Comparison of ENCODE assay signal across 8 cellular contexts in the genomic region with DNA sequence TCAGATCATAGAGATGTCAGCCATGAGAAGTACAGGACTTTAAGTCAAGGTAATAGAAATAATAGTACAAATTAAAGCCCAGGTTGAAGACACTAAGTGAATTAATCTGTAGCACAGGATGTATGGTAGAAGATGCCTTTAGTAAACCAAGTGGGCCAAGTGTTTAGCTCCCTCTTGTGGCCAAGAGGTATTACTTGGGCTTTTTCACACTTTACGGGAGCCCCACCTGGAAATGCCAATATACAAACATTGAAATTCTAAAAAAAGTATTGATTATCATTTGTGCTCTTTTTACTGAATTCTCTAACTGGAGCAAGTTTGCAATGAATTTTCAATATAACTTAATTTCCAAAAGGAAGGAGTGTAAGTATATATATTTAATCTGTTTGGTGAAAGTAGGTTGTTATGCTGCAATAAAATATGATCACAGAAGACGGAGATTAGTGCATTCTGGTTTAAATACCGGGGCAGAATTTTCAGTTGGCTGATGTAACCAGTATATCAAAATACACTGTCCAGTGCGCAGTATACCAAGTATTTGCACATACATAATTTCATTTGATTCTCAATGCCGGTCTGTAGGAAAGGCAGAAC.
DNase-seq lines count a peak whose midpoint lies in the region; ATAC-seq and TF ChIP-seq lines count a peak whose summit lies in the region.

No MANE protein-coding gene starts in this region.

- CTCF ChIA-PET in activated CD4-positive, alpha-beta T cell treated with anti-CD3 and anti-CD28 coated beads, Interleukin-2, amount 10 ng/mL, durations not matched to agents 7 days and 5 days (lab: Charles Lee), result interaction anchor here (0.8 to 1.0 kb wide), 3 partner anchors 10 to 310 kb away, joined by 3 to 4 read pairs (median 3); partner anchors contain the start of gene EMB

- DNase-seq in D341Med (ENCODE audit: low spot score) (peak; percentile 49), NCI-H2227 (lab: John Stamatoyannopoulos, UW; ENCODE audit: unreplicated experiment) (peak; percentile 36), foreskin keratinocyte (peak in 1 of 2 donors; percentile 46), putamen (ENCODE audit: low spot score) (peak; percentile 8), T-helper 9 cell (no peak)
- DNase-seq in activated CD4-positive, alpha-beta T cell treated with anti-CD3 and anti-CD28 coated beads, Interleukin-2, amount 10 ng/mL, durations not matched to agents 7 days and 5 days, result peak; percentile 65

- H3K4me3 Mint-ChIP-seq in activated CD4-positive, alpha-beta T cell treated with anti-CD3 and anti-CD28 coated beads, Interleukin-2, amount 10 ng/mL, durations not matched to agents 7 days and 5 days, result no peak overlapping the region

- peaks cover 56% of the 10 kb centered on the region for H3K36me3 Mint-ChIP-seq in activated CD4-positive, alpha-beta T cell treated with anti-CD3 and anti-CD28 coated beads, Interleukin-2, amount 10 ng/mL, durations not matched to agents 7 days and 5 days (ENCODE audit: low read depth)

- H3K4me1 Mint-ChIP-seq in activated CD4-positive, alpha-beta T cell treated with anti-CD3 and anti-CD28 coated beads, Interleukin-2, amount 10 ng/mL, durations not matched to agents 7 days and 5 days, result peaks cover 44% of the 10 kb centered on the region

- no peaks in the 10 kb centered on the region for H3K4me1 ChIP-seq in foreskin keratinocyte

- peaks cover 4% of the 10 kb centered on the region for H3K9me3 Mint-ChIP-seq in activated CD4-positive, alpha-beta T cell treated with anti-CD3 and anti-CD28 coated beads, Interleukin-2, amount 10 ng/mL, durations not matched to agents 7 days and 5 days

- ATAC-seq in GM18861 (IDR thresholded peaks at IDR 0.05; ENCODE audit: unreplicated experiment) (peak; percentile 86), HG03025 (IDR thresholded peaks at IDR 0.05; ENCODE audit: low FRiP score, unreplicated experiment) (peak; percentile 86), foreskin keratinocyte (peak; percentile 92)

- H3K27ac Mint-ChIP-seq in activated CD4-positive, alpha-beta T cell treated with anti-CD3 and anti-CD28 coated beads, Interleukin-2, amount 10 ng/mL, durations not matched to agents 7 days and 5 days, result peak overlapping the region; percentile 58

- no peaks in the 10 kb centered on the region for H3K27me3 ChIP-seq in foreskin keratinocyte

- POLR2A ChIA-PET in activated CD4-positive, alpha-beta T cell treated with anti-CD3 and anti-CD28 coated beads, Interleukin-2, amount 10 ng/mL, durations not matched to agents 7 days and 5 days (lab: Charles Lee), result interaction anchor here (0.6 kb wide), 1 partner anchor 335 kb away, joined by 4 read pairs; no protein-coding TSS in a partner anchor

- peak; percentile 91 for TF ChIP-seq CTCF in foreskin keratinocyte (conservative IDR thresholded peaks at IDR 0.05)

- H3K27ac ChIP-seq in foreskin keratinocyte, result no peak overlapping the region

- no peaks in the 10 kb centered on the region for H3K27me3 Mint-ChIP-seq in activated CD4-positive, alpha-beta T cell treated with anti-CD3 and anti-CD28 coated beads, Interleukin-2, amount 10 ng/mL, durations not matched to agents 7 days and 5 days
